ENCODE assay signal across 30 cellular contexts in the genomic region with DNA sequence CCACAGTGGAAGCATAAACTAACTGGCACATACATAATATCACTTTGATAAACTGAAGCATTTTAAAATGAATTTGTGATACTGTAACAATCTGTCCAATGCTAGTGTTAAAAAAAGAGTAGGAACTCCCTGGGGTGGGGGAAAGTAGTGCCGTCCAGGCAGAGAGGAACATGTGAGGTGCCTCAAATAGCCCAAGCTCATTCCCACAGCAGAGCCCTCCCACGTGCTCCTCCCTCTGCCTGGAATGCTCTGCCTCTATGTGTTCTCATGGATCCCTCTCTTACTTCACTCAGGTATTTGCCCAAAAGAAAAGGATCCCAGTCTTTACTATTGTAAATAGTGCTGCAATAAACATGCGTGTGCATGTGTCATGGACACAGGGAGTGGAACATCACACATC.
"Had no signal": no experiment of that assay in that cellular context is flagged by ENCODE, and none has a peak within 500 bp of the region (broad histone marks: within the 10 kb centered on the region; RNA-seq: fewer than 3 reads in every experiment).

No MANE protein-coding gene starts in this region.

- ATAC-seq: activated naive CD4-positive, alpha-beta T cell treated with anti-CD3 and anti-CD28 coated beads, Interleukin-2, amount 50 U/mL, for 72 hours; activated naive CD8-positive, alpha-beta T cell treated with anti-CD3 and anti-CD28 coated beads, Interleukin-2, amount 50 U/mL, for 24 hours; activated T-cell treated with anti-CD3 and anti-CD28 coated beads, Interleukin-2, amount 50 U/mL, for 4 hours; K562; Panc1; T-cell had no signal

- H3K4me3 ChIP-seq: K562 had no signal

- H3K27ac ChIP-seq: RWPE1 had no signal

- FAIRE-seq: astrocyte, K562, TTC549 had no signal

- DNase-seq: activated B cell treated with CpG ODN at 0.5 μM for 24 hours; activated CD4-positive, alpha-beta T cell treated with anti-CD3 and anti-CD28 coated beads for 1 hour; activated CD4-positive, alpha-beta T cell treated with anti-CD3 and anti-CD28 coated beads, Interleukin-2, amount 10 ng/mL, durations not matched to agents 24 days and 14 days; activated CD4-positive, alpha-beta T cell treated with anti-CD3 and anti-CD28 coated beads, Interleukin-2, amount 50 U/mL, for 48 hours; activated CD8-positive, alpha-beta memory T cell treated with anti-CD3 and anti-CD28 coated beads for 24 hours; activated effector memory CD4-positive, alpha-beta T cell treated with anti-CD3 and anti-CD28 coated beads, Interleukin-2, amount 50 U/mL, for 16 hours; activated naive CD4-positive, alpha-beta T cell treated with Interleukin-2 at 50 U/mL for 16 hours; activated naive CD8-positive, alpha-beta T cell treated with anti-CD3 and anti-CD28 coated beads, Interleukin-2, amount 50 U/mL, for 24 hours; activated T-cell treated with anti-CD3 and anti-CD28 coated beads, Interleukin-2, amount 50 U/mL, for 4 hours; amniotic stem cell; Kasumi-1; NCI-H1048; NCI-H146; NCI-H187 treated with DMSO at 0.1 percent for 48 hours; NCI-H2081 treated with DMSO at 0.1 percent for 48 hours; NCI-H2171 treated with DMSO at 0.1 percent for 48 hours; NCI-H226; NCI-H526; NCI-H774; OCI-M1; SHP77 treated with DMSO at 0.1 percent for 48 hours; T-cell; T-helper 2 cell; T1000 had no signal
